Comparison of ENCODE assay signal across 19 cellular contexts in the genomic region with DNA sequence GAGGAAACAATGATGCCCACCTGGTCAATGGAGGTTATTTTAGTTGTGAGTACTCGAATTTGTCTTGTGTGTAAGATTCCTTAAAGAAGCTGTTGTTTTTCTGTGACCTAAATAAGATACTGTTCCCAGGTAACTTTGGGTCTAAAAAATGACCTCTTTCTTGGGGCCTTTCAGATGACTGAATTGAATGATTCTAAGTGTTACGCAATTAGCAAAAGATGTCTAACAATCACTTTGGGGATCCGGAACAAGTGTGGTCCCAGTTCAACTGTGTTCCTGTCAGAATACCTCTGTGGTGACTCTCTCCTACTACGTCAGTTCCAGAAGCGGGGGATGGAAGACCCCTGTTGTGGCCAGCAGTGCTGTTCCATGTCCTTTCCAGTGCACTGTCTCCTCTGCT.
DNase-seq lines count a peak whose midpoint lies in the region; ATAC-seq, FAIRE-seq and TF ChIP-seq lines count a peak whose summit lies in the region.
"Had no signal": no experiment of that assay in that cellular context is flagged by ENCODE, and none has a peak within 500 bp of the region (broad histone marks: within the 10 kb centered on the region; RNA-seq: fewer than 3 reads in every experiment).

No MANE protein-coding gene starts in this region.

- dilution Hi-C loops in IMR-90 (cut with HindIII; ENCODE audit: low sequenced_read_pairs, unreplicated experiment), result no loop called here

- no peak overlapping the region for H2AK5ac ChIP-seq in IMR-90 (ENCODE audit: low read depth, low read length)
- no peak overlapping the region for H2AK5ac ChIP-seq in neuronal stem cell (ENCODE audit: low read depth, low read length)

- H4K8ac ChIP-seq in IMR-90 (ENCODE audit: low read depth in 2 of 2, low read length in 2 of 2) (no peak overlapping the region), neuronal stem cell (ENCODE audit: low read depth, low read length) (no peak overlapping the region)

- H3K18ac ChIP-seq in IMR-90 (ENCODE audit: low read depth, low read length), result no peak overlapping the region
- H3K18ac ChIP-seq in neuronal stem cell (ENCODE audit: low read length), result peak overlapping the region; percentile 50

- H3K36me3 ChIP-seq in IMR-90 (ENCODE audit: control insufficient read depth, insufficient read depth, low read length) (no peaks in the 10 kb centered on the region), K562 (ENCODE audit: control insufficient read depth, insufficient read depth, low read length) (no peaks in the 10 kb centered on the region), neuronal stem cell (replicated peaks in 1 of 2; ENCODE audit: control insufficient read depth in 2 of 2, insufficient read depth in 2 of 2, low read length in 2 of 2) (no peaks in the 10 kb centered on the region)
- H3K36me3 ChIP-seq: BE2C had no signal

- TF ChIP-seq EP300 in K562 (IDR thresholded peaks at IDR 0.05; ENCODE audit: low read length), result no peak

- POLR2A ChIA-PET in IMR-90 (lab: Charles Lee; ENCODE audit: unreplicated experiment) (no interaction called here), K562 (lab: Yijun Ruan, JAX) (no interaction called here)

- TF ChIP-seq POLR2A in IMR-90 (IDR thresholded peaks at IDR 0.05; ENCODE audit: low read depth, low read length) (no peak), K562 (conservative IDR thresholded peaks at IDR 0.05) (no peak)

- H2AFZ ChIP-seq in IMR-90 (replicated peaks; ENCODE audit: low read length, poor library complexity) (no peak overlapping the region), K562 (ENCODE audit: low read depth, low read length) (no peak overlapping the region), neuronal stem cell (ENCODE audit: low read length) (no peak overlapping the region)

- H4K5ac ChIP-seq in IMR-90 (ENCODE audit: low read depth, low read length), result no peak overlapping the region

- H3K4me3 ChIP-seq in IMR-90 (ENCODE audit: insufficient read depth, low read depth, low read length) (no peak overlapping the region), K562 (no peak overlapping the region), neuronal stem cell (ENCODE audit: low read length in 2 of 2) (no peak overlapping the region)
- H3K4me3 ChIP-seq: GM12878 had no signal

- 75% methylated on average over 4 of the region's 5 CpGs; no CpG with 5 or more reads in 1 of the 2 experiments for WGBS in IMR-90 (ENCODE audit: extremely low coverage in 2 of 2, insufficient read length in 1 of 2), 2 experiments
- WGBS in K562 (ENCODE audit: insufficient coverage, low coverage, missing lambda C conversion rate), result 3% methylated on average over 5 of the region's 5 CpGs
- WGBS in neuronal stem cell (ENCODE audit: extremely low coverage in 2 of 2, insufficient read length in 2 of 2, insufficient replicate concordance in 1 of 2), 2 donors, result no CpG with 5 or more reads among the region's 5 CpGs

- H3K9ac ChIP-seq in IMR-90 (ENCODE audit: low read depth, low read length) (no peak overlapping the region), K562 (ENCODE audit: insufficient read depth in 1 of 2, low read depth in 2 of 2, low read length in 2 of 2) (no peak overlapping the region), neuronal stem cell (ENCODE audit: low read depth, low read length, poor library complexity) (no peak overlapping the region)

- H2BK15ac ChIP-seq in IMR-90 (ENCODE audit: low read depth, low read length) (no peak overlapping the region), neuronal stem cell (ENCODE audit: low read length) (no peak overlapping the region)

- H3K14ac ChIP-seq in IMR-90 (replicated peaks; ENCODE audit: low read depth, low read length) (no peak overlapping the region), neuronal stem cell (ENCODE audit: low read length) (no peak overlapping the region)

- H3K27ac ChIP-seq in IMR-90 (ENCODE audit: insufficient read depth, low read length), result no peak overlapping the region
- no peak overlapping the region for H3K27ac ChIP-seq in K562 (ENCODE audit: extremely low read depth, low read depth, low read length)
- H3K27ac ChIP-seq in neuronal stem cell (replicated peaks; ENCODE audit: low read length), result no peak overlapping the region
- H3K27ac ChIP-seq: HL-60 had no signal

- no peaks in the 10 kb centered on the region for H3K4me1 ChIP-seq in IMR-90 (ENCODE audit: control insufficient read depth, insufficient read depth, low read length)
- H3K4me1 ChIP-seq in K562 (replicated peaks in 1 of 2; ENCODE audit: control insufficient read depth in 2 of 2, insufficient read depth in 2 of 2, low read length in 2 of 2), result no peaks in the 10 kb centered on the region
- no peaks in the 10 kb centered on the region for H3K4me1 ChIP-seq in neuronal stem cell (ENCODE audit: control insufficient read depth in 2 of 2, insufficient read depth in 1 of 2, low read depth in 1 of 2, low read length in 2 of 2)
- H3K4me1 ChIP-seq: BE2C had no signal

- no peak overlapping the region for H3K4me2 ChIP-seq in IMR-90 (ENCODE audit: low read depth, low read length)
- H3K4me2 ChIP-seq in K562 (ENCODE audit: insufficient read depth, low read length), result no peak overlapping the region
- no peak overlapping the region for H3K4me2 ChIP-seq in neuronal stem cell (ENCODE audit: insufficient read depth, low read length, poor library complexity, severe bottlenecking)

- H3K79me1 ChIP-seq in IMR-90 (ENCODE audit: low read depth in 1 of 2, low read length in 2 of 2) (no peaks in the 10 kb centered on the region), neuronal stem cell (ENCODE audit: low read depth, low read length) (no peaks in the 10 kb centered on the region)

- no peak overlapping the region for H3K4ac ChIP-seq in IMR-90 (ENCODE audit: low read depth, low read length)
- H3K4ac ChIP-seq in neuronal stem cell (ENCODE audit: low read length), result no peak overlapping the region

- H3K56ac ChIP-seq in IMR-90 (ENCODE audit: extremely low read depth, insufficient read depth, low read length), result no peak overlapping the region

- H3K9me1 ChIP-seq in IMR-90 (ENCODE audit: insufficient read depth, low read length) (no peaks in the 10 kb centered on the region), K562 (ENCODE audit: control insufficient read depth, insufficient read depth, low read length) (no peaks in the 10 kb centered on the region)

- no peak overlapping the region for H2BK20ac ChIP-seq in IMR-90 (ENCODE audit: low read depth, low read length)

- TF ChIP-seq CTCF in IMR-90 (conservative IDR thresholded peaks at IDR 0.05; ENCODE audit: low read depth, low read length), result no peak
- no peak for TF ChIP-seq CTCF in K562 (IDR thresholded peaks at IDR 0.05 in 2 of 3, conservative IDR thresholded peaks at IDR 0.05 in 1 of 3; ENCODE audit: insufficient read depth in 2 of 3, low read depth in 1 of 3, low read length in 3 of 3)

- H4K20me1 ChIP-seq in IMR-90 (ENCODE audit: insufficient read depth, low read length), result no peaks in the 10 kb centered on the region
- no peaks in the 10 kb centered on the region for H4K20me1 ChIP-seq in K562 (replicated peaks; ENCODE audit: control insufficient read depth, insufficient read depth, low read length)

- in situ Hi-C loops in IMR-90 (cut with MboI; ENCODE audit: low sequenced_read_pairs), result no loop called here
- in situ Hi-C loops in K562 (cut with MboI), result no loop called here

- H3K27me3 ChIP-seq in IMR-90 (ENCODE audit: control insufficient read depth, insufficient read depth, low read length) (no peaks in the 10 kb centered on the region), K562 (ENCODE audit: control insufficient read depth in 2 of 2, insufficient read depth in 2 of 2, low read length in 2 of 2) (peaks cover 0 to 4% of the 10 kb centered on the region in 2 experiments; a peak in 3 of 5 replicates), neuronal stem cell (ENCODE audit: control insufficient read depth in 3 of 3, insufficient read depth in 3 of 3, low read depth in 1 of 3, low read length in 3 of 3) (no peaks in the 10 kb centered on the region)
- H3K27me3 ChIP-seq: BE2C had no signal

- no peak overlapping the region for H2BK12ac ChIP-seq in neuronal stem cell (ENCODE audit: low read length)

- intact Hi-C loops in IMR-90 (cut with micrococcal nuclease), result no loop called here
- intact Hi-C loops in K562 (cut with micrococcal nuclease), result no loop called here

- CTCF ChIA-PET in IMR-90 (lab: Yijun Ruan, JAX), result interaction anchor here (1.4 kb wide), 1 partner anchor 26 kb away, joined by 3 read pairs; no protein-coding TSS in a partner anchor
- CTCF ChIA-PET in K562 (lab: Yijun Ruan, JAX; ENCODE audit: low intra/inter-chr PET ratio), result no interaction called here

- H2BK5ac ChIP-seq in IMR-90 (ENCODE audit: low read depth, low read length, poor library complexity, severe bottlenecking) (no peak overlapping the region), neuronal stem cell (ENCODE audit: low read length) (no peak overlapping the region)

- H2AK9ac ChIP-seq in IMR-90 (replicated peaks; ENCODE audit: low read depth, low read length, poor library complexity), result no peak overlapping the region

- no peak for FAIRE-seq in K562 (lab: Jason Lieb, UNC)
- FAIRE-seq: A204.1, GM12878, H54 had no signal

- H3K9me3 ChIP-seq in IMR-90 (ENCODE audit: control insufficient read depth, insufficient read depth, low read length), result no peaks in the 10 kb centered on the region
- no peaks in the 10 kb centered on the region for H3K9me3 ChIP-seq in K562 (replicated peaks; ENCODE audit: control insufficient read depth, insufficient read depth, low read depth, low read length)
- H3K9me3 ChIP-seq in neuronal stem cell (replicated peaks in 1 of 2; ENCODE audit: control insufficient read depth in 2 of 2, insufficient read depth in 1 of 2, low read depth in 1 of 2, low read length in 2 of 2), result peaks cover 0 to 2% of the 10 kb centered on the region in 2 donors
- H3K9me3 ChIP-seq: BE2C had no signal

- TF ChIP-seq RAD21 in IMR-90 (IDR thresholded peaks at IDR 0.05; ENCODE audit: low read length) (no peak), K562 (CRISPR knock-in tag; conservative IDR thresholded peaks at IDR 0.05 in 1 of 2, IDR thresholded peaks at IDR 0.05 in 1 of 2) (no peak)

- H4K91ac ChIP-seq in IMR-90 (ENCODE audit: insufficient read depth, low read depth, low read length) (no peak overlapping the region), neuronal stem cell (ENCODE audit: low read depth, low read length, poor library complexity) (no peak overlapping the region)

- ATAC-seq in IMR-90 (ENCODE audit: low read depth), result no peak
- no peak for ATAC-seq in K562

- H2BK120ac ChIP-seq in IMR-90 (ENCODE audit: low read depth, low read length), result no peak overlapping the region
- no peak overlapping the region for H2BK120ac ChIP-seq in neuronal stem cell (ENCODE audit: low read depth, low read length)

- no peaks in the 10 kb centered on the region for H3K79me2 ChIP-seq in K562 (ENCODE audit: control insufficient read depth, insufficient read depth, low read length)

- DNase-seq in IMR-90 (no peak), K562 (ENCODE audit: extremely low read depth in 1 of 4, low spot score in 3 of 4) (no peak), neuronal stem cell (ENCODE audit: low spot score) (no peak), NCI-H526 (lab: John Stamatoyannopoulos, UW) (no peak), NCI-H2227 treated with DMSO at 0.1 percent for 48 hours (lab: John Stamatoyannopoulos, UW) (no peak), medulla oblongata (ENCODE audit: extremely low spot score) (no peak)
- DNase-seq: ACHN; BE2C; C1 segment of cervical spinal cord; CD4-positive, CD25-positive, alpha-beta regulatory T cell; CD8-positive, alpha-beta memory T cell; COR-L47; DMS 273 treated with DMSO at 0.1 percent for 48 hours; DMS53; DND-41 had no signal

- BruUV-seq in IMR-90 (replicated peaks; lab: Mats Ljungman, UMichigan) (no TSS peak), K562 (replicated peaks; lab: Mats Ljungman, UMichigan) (no TSS peak)

- H3K23ac ChIP-seq in IMR-90 (ENCODE audit: low read depth, low read length), result no peak overlapping the region
- H3K23ac ChIP-seq in neuronal stem cell (ENCODE audit: low read depth, low read length, poor library complexity), result no peak overlapping the region
